Comparison of ENCODE assay signal across 2 cellular contexts in genomic region chr7:157725312-157725711, GRCh38.
DNase-seq lines count a peak whose midpoint lies in the region; FAIRE-seq and TF ChIP-seq lines count a peak whose summit lies in the region.
"Not testable (repeated sequence)": the region's sequence is repeated elsewhere in the genome, so short reads cannot be mapped to it uniquely, and the experiment has no call there.

No MANE protein-coding gene starts in this region.

- not testable (repeated sequence) for DNase-seq in GM12891 (ENCODE audit: insufficient read length, low spot score)
- DNase-seq in effector CD8-positive, alpha-beta T cell (lab: John Stamatoyannopoulos, UW), result peak; percentile 1

- TF ChIP-seq POLR2A in GM12891 (IDR thresholded peaks at IDR 0.05; ENCODE audit: low read depth, low read length), result not testable (repeated sequence)

- peak; percentile 13 for FAIRE-seq in GM12891 (lab: Jason Lieb, UNC)
